ENCODE assay signal across 8 cellular contexts in the genomic region with DNA sequence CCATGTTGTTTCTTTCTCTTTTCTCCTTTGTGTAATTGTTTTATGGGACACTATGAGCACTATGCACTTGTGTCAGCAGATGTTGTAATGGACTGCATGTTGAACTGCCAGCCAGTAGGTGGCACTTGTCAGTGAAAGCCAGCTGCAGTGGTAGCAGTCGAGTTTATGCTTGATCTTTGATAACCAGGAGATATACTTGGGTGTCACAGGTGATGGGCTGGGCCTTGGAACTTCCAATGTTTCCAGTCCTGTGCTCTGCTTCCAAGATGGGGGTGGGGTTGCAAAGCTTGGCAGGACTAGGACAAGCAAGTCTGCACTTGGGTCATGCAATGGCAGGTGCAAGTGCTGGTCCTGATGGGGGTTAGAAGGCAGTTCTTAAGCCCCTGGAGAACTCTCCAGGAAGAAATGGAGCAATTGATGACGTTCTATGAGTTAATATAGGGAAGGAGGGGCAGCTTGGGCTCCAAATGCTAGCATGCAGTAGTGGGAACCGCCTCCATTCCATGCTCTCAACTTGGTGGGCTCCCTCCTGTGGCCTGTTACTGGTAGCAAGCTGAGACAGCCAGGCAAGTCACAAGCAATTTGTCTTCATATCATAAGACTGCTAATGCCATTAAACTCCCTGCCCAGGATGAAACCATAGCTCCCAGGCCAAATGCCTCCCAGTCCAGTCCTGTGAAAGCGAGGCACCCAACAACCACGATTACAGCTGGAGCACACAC. TPM values are rescaled to one million over a fixed set of nuclear protein-coding genes. Genes with fewer than 3 reads are reported as not detected.
DNase-seq lines count a peak whose midpoint lies in the region; ATAC-seq and TF ChIP-seq lines count a peak whose summit lies in the region.

No MANE protein-coding gene starts in this region.

- ATAC-seq in GM21717 (IDR thresholded peaks at IDR 0.05; ENCODE audit: unreplicated experiment), result peak; percentile 97

- TF ChIP-seq CTCF in fibroblast of the aortic adventitia (IDR thresholded peaks at IDR 0.05; ENCODE audit: insufficient read depth, low read length), result peak; percentile 79

- H3K4me3 ChIP-seq in fibroblast of the aortic adventitia (ENCODE audit: low read depth, low read length), result no peak overlapping the region

- peak; percentile 9 for DNase-seq in NCI-H146 (lab: John Stamatoyannopoulos, UW)
- DNase-seq in NCI-H146 treated with DMSO at 0.1 percent for 48 hours (lab: John Stamatoyannopoulos, UW; ENCODE audit: unreplicated experiment), result no peak
- DNase-seq in HT-29 (ENCODE audit: low spot score), result peak; percentile 5
- peak; percentile 10 to 28 for DNase-seq in activated CD4-positive, alpha-beta T cell treated with anti-CD3 and anti-CD28 coated beads, Interleukin-2, amount 50 U/mL, for 48 hours
- peak; percentile 60 for DNase-seq in fibroblast of the aortic adventitia (ENCODE audit: low read depth)
- peak; percentile 14 for DNase-seq in pons (ENCODE audit: low spot score)
- DNase-seq in COLO829 (ENCODE audit: low spot score), result no peak

RNA-seq across cellular contexts. Expression of a gene that starts 21.0 kb away (rescaled TPM):
- not detected in 2 replicates for total RNA-seq in HT-29 (2014; rRNA removed; shearing (Covaris generic))
- total RNA-seq in fibroblast of the aortic adventitia (ENCODE audit: low replicate concordance), result 0.09 TPM in 1 of 2 replicates, not detected in the other

Comparison
In these comparisons a context has a peak if more than half of its experiments do, and no peak if none do; other contexts are left out.
1. DNase-seq: peak in NCI-H146 (single experiment), HT-29 (single experiment), activated CD4-positive, alpha-beta T cell treated with anti-CD3 and anti-CD28 coated beads, Interleukin-2, amount 50 U/mL, for 48 hours (2 of 2), fibroblast of the aortic adventitia (single experiment) and pons (single experiment); none in NCI-H146 treated with DMSO at 0.1 percent for 48 hours (single experiment) and COLO829 (single experiment).